8 cellular contexts compared by ENCODE assay signal in the genomic region with DNA sequence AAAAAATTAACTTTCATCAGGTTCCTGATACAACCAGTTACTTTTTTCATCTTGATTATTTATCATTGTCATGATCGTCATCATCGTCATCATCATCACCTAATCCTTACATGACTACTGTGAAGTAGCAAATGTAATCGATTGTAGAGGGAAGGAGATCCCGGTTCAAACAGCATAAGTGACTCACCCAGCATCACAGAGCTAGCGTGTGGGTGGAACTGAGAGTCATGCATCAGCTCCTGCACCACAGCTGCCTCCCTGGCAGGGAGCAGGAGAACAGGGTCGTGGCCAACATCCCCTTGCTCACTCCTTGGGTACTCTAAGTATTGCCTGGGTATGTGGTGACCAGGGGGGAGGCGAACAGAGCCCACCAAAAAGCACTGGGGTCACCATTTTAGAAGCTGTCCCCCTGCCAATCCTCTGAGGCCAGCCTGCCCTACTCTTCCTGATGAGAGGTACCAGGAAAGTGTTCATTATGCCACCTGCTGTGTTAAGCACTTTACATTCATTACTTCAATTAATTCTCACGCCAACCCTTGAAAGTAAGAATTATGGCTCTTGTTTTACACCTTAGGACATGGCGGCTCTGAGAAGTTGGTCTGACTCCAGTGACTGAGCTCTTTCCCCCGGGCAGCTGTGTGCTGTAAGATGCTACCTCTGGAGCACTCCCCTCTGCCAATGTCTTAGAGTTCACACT.
DNase-seq lines count a peak whose midpoint lies in the region; ATAC-seq and TF ChIP-seq lines count a peak whose summit lies in the region.

No MANE protein-coding gene starts in this region.

- H3K27me3 ChIP-seq in body of pancreas: no peaks in the 10 kb centered on the region

- no peak for TF ChIP-seq CTCF in body of pancreas (IDR thresholded peaks at IDR 0.05)

- no peak overlapping the region for H3K27ac ChIP-seq in body of pancreas

- no peaks in the 10 kb centered on the region for H3K9me3 ChIP-seq in body of pancreas

- H3K4me3 Mint-ChIP-seq in activated T-cell treated with anti-CD3 and anti-CD28 coated beads, Interleukin-2, amount 50 U/mL, for 24 hours: no peak overlapping the region

- H3K4me1 Mint-ChIP-seq in activated T-cell treated with anti-CD3 and anti-CD28 coated beads, Interleukin-2, amount 50 U/mL, for 24 hours (ENCODE audit: low read depth): peaks cover 34% of the 10 kb centered on the region

- no peak for ATAC-seq in body of pancreas
- no peak for ATAC-seq in GM18870 (IDR thresholded peaks at IDR 0.05; ENCODE audit: unreplicated experiment)

- TF ChIP-seq POLR2A in body of pancreas (IDR thresholded peaks at IDR 0.05): no peak

- DNase-seq in NCI-H2107 treated with DMSO at 0.1 percent for 48 hours (lab: John Stamatoyannopoulos, UW; ENCODE audit: unreplicated experiment) (peak; percentile 35), NCI-H2107 (lab: John Stamatoyannopoulos, UW) (no peak), HPDE6-E6E7 (ENCODE audit: extremely low spot score) (peak; percentile 52), middle frontal gyrus (ENCODE audit: extremely low spot score, low spot score) (peak; percentile 44), body of pancreas (no peak), NCI-H2081 (lab: John Stamatoyannopoulos, UW) (no peak)
- DNase-seq in activated T-cell treated with anti-CD3 and anti-CD28 coated beads, Interleukin-2, amount 50 U/mL, for 24 hours: peak; percentile 76

- no peaks in the 10 kb centered on the region for H3K36me3 ChIP-seq in body of pancreas (replicated peaks in 1 of 2; ENCODE audit: insufficient read depth in 1 of 2, low read depth in 2 of 2)

- H3K4me1 ChIP-seq in body of pancreas: no peaks in the 10 kb centered on the region

- H3K9me3 Mint-ChIP-seq in activated T-cell treated with anti-CD3 and anti-CD28 coated beads, Interleukin-2, amount 50 U/mL, for 24 hours: no peaks in the 10 kb centered on the region

- intact Hi-C loops in body of pancreas (cut with DNase I): no loop called here

- no peaks in the 10 kb centered on the region for H3K36me3 Mint-ChIP-seq in activated T-cell treated with anti-CD3 and anti-CD28 coated beads, Interleukin-2, amount 50 U/mL, for 24 hours (ENCODE audit: low read depth)

- no peaks in the 10 kb centered on the region for H3K27me3 Mint-ChIP-seq in activated T-cell treated with anti-CD3 and anti-CD28 coated beads, Interleukin-2, amount 50 U/mL, for 24 hours

- 67 to 77% methylated on average over 10 of the region's 10 CpGs for WGBS in body of pancreas, 2 donors

- peak overlapping the region; percentile 68 for H3K27ac Mint-ChIP-seq in activated T-cell treated with anti-CD3 and anti-CD28 coated beads, Interleukin-2, amount 50 U/mL, for 24 hours

- no peak overlapping the region for H3K4me3 ChIP-seq in body of pancreas

Comparison
In these comparisons a context has a peak if more than half of its experiments do, and no peak if none do; other contexts are left out.
1. DNase-seq: peak in NCI-H2107 treated with DMSO at 0.1 percent for 48 hours (single experiment), HPDE6-E6E7 (single experiment), activated T-cell treated with anti-CD3 and anti-CD28 coated beads, Interleukin-2, amount 50 U/mL, for 24 hours (single experiment) and middle frontal gyrus (single experiment); none in NCI-H2107 (single experiment), body of pancreas (0 of 4) and NCI-H2081 (0 of 2).